8 cellular contexts compared by ENCODE assay signal in the genomic region with DNA sequence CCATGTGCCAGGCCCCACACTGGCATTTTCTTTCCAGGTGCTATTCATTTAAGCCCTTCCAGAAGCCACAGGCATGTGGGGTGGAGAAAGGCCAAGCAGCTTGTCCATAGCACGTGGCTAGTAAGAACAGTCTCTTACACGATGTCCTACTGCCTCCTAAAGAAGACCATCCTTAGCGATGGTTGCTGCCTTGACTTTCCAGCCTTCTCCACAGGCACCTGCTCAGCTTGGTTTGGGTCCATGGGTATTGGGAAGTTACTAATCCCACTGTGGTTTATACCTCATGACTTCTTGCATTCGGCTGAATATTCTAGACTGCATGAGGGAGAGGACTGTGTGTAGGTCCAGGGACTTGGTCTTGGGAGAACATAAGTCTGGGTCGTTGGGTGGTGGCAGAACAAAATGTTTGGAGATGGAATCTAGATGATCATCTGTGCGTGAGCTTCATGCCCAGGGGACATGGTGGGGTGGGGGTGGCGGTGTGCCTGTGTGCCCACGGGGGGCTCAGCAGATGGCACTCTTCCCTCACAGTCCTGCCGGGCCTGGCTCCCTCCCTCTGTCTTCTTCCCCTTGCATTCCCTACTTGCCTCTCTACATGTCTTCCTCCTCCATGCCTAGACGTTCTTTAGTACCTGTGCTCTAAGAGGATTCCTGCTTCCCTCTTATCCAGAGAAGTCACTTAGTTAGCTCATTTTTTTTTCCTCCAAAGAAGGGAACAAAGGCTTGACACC. TPM values are rescaled to one million over a fixed set of nuclear protein-coding genes. Genes with fewer than 3 reads are reported as not detected.
DNase-seq lines count a peak whose midpoint lies in the region; ATAC-seq and TF ChIP-seq lines count a peak whose summit lies in the region.

No MANE protein-coding gene starts in this region.

- H4K20me1 ChIP-seq in SK-N-SH (ENCODE audit: insufficient read depth), result no peaks in the 10 kb centered on the region

- H3K36me3 ChIP-seq in SK-N-SH (replicated peaks in 1 of 2; ENCODE audit: control insufficient read depth in 1 of 2, insufficient read depth in 2 of 2, low read length in 1 of 2), result no peaks in the 10 kb centered on the region

- H2AFZ ChIP-seq in SK-N-SH (ENCODE audit: low read depth), result no peak overlapping the region

- H3K4me2 ChIP-seq in SK-N-SH, result no peak overlapping the region

- POLR2A ChIA-PET in SK-N-SH (lab: Yijun Ruan, JAX), result interaction anchor here (0.7 kb wide), 1 partner anchor 526 kb away, joined by 3 read pairs; no protein-coding TSS in a partner anchor

- H3K9ac ChIP-seq in SK-N-SH, result no peak overlapping the region

- H3K4me3 ChIP-seq in AG10803 (ENCODE audit: low read length) (no peak overlapping the region), SK-N-SH (ENCODE audit: low read depth in 2 of 2, low read length in 1 of 2) (no peak overlapping the region), fibroblast of pulmonary artery (replicated peaks; ENCODE audit: low read depth, low read length) (no peak overlapping the region), skin epidermis (no peak overlapping the region)

- TF ChIP-seq RAD21 in SK-N-SH (IDR thresholded peaks at IDR 0.05; ENCODE audit: low read length), result peak; percentile 66

- H3K27me3 ChIP-seq in SK-N-SH (ENCODE audit: insufficient read depth), result no peaks in the 10 kb centered on the region

- no peaks in the 10 kb centered on the region for H3K9me3 ChIP-seq in SK-N-SH

- in situ Hi-C loops in GM13977 (cut with MboI; ENCODE audit: low pct_unique_long_range_greater_than_20kb, low sequenced_read_pairs, unreplicated experiment), result no loop called here

- DNase-seq in AG10803 (ENCODE audit: low read depth) (no peak), GM13977 (ENCODE audit: low spot score) (no peak), SK-N-SH (peak; percentile 73), fibroblast of pulmonary artery (ENCODE audit: low read depth) (peak; percentile 26)

- CTCF ChIA-PET in SK-N-SH (lab: Yijun Ruan, JAX), result interaction anchor here (0.5 to 4.5 kb wide), 16 partner anchors 9 to 335 kb away, joined by 3 to 34 read pairs (median 4); a partner anchor contains a TSS

- H3F3A ChIP-seq in SK-N-SH (replicated peaks; ENCODE audit: insufficient read depth), result no peaks in the 10 kb centered on the region

- H3K27ac ChIP-seq in SK-N-SH (ENCODE audit: low read depth in 2 of 2, low read length in 1 of 2) (no peak overlapping the region), skin epidermis (peak overlapping the region in 16 of 21 experiments; percentile 34 to 82 (median 70))

- ATAC-seq in HG02870 (IDR thresholded peaks at IDR 0.05; ENCODE audit: unreplicated experiment) (no peak), GM18505 (IDR thresholded peaks at IDR 0.05; ENCODE audit: unreplicated experiment) (no peak), HG02642 (IDR thresholded peaks at IDR 0.05; ENCODE audit: poor library complexity, unreplicated experiment) (no peak)

- TF ChIP-seq POLR2A in GM18505 (IDR thresholded peaks at IDR 0.05; ENCODE audit: borderline replicate concordance, extremely low read depth, insufficient read depth, insufficient read length), result no peak

- no peaks in the 10 kb centered on the region for H3K9me2 ChIP-seq in SK-N-SH

- H3K4me1 ChIP-seq in SK-N-SH (ENCODE audit: control insufficient read depth in 1 of 2, insufficient read depth in 2 of 2, low read depth in 1 of 2, low read length in 1 of 2), result peaks cover 5 to 20% of the 10 kb centered on the region in 2 experiments; a peak in 2 of 4 replicates

- WGBS in SK-N-SH (ENCODE audit: low lambda C conversion rate), result 77% methylated on average over 10 of the region's 10 CpGs

- H3K79me2 ChIP-seq in SK-N-SH (ENCODE audit: insufficient read depth), result no peaks in the 10 kb centered on the region

- TF ChIP-seq CTCF in AG10803 (conservative IDR thresholded peaks at IDR 0.05; ENCODE audit: low read length) (0 out of 2 replicates have a peak, but pooled peaks have one; percentile 10), GM13977 (IDR thresholded peaks at IDR 0.05; ENCODE audit: extremely low read depth, insufficient read depth, missing control alignments) (peak; percentile 82), SK-N-SH (IDR thresholded peaks at IDR 0.05) (peak; percentile 35), fibroblast of pulmonary artery (IDR thresholded peaks at IDR 0.05; ENCODE audit: low read length, missing control alignments) (peak; percentile 5)

- TF ChIP-seq EP300 in SK-N-SH (IDR thresholded peaks at IDR 0.05; ENCODE audit: borderline replicate concordance in 1 of 2, low read depth in 1 of 2, low read length in 1 of 2), result no peak

TF ChIP-seq in SK-N-SH, 30 proteins besides CTCF, POLR2A, EP300 and RAD21:
- TF ChIP-seq CHD2 (IDR thresholded peaks at IDR 0.05; ENCODE audit: low read length, partially characterized antibody), result no peak
- TF ChIP-seq JUND (IDR thresholded peaks at IDR 0.05), result no peak
- TF ChIP-seq SMC3 (IDR thresholded peaks at IDR 0.05; ENCODE audit: low read depth, low read length), result peak; percentile 55

RNA-seq across cellular contexts. Expression of a gene that starts 49.1 kb away (rescaled TPM):
- polyA plus RNA-seq in SK-N-SH (2012; rRNA removed), result 0.07 TPM in 1 of 2 replicates, not detected in the other
- 0.09 and 0.13 TPM in 2 replicates for polyA plus RNA-seq in SK-N-SH (2012; cell fraction: cytosol; rRNA removed)
- not detected in 2 replicates for polyA plus RNA-seq in SK-N-SH (2012; cell fraction: nucleus; rRNA removed)

Comparison
In these comparisons a context has a peak if more than half of its experiments do, and no peak if none do; other contexts are left out.
1. DNase-seq: peak in SK-N-SH (single experiment) and fibroblast of pulmonary artery (single experiment); none in AG10803 (single experiment) and GM13977 (single experiment).
2. CTCF ChIP-seq: peak in every context shown above with its lines; median percentile 82 in GM13977; 35 in SK-N-SH; 10 in AG10803; 5 in fibroblast of pulmonary artery.
3. H3K27ac ChIP-seq: peak in skin epidermis (16 of 21); none in SK-N-SH (0 of 2).